9 cellular contexts compared by ENCODE assay signal in the genomic region with DNA sequence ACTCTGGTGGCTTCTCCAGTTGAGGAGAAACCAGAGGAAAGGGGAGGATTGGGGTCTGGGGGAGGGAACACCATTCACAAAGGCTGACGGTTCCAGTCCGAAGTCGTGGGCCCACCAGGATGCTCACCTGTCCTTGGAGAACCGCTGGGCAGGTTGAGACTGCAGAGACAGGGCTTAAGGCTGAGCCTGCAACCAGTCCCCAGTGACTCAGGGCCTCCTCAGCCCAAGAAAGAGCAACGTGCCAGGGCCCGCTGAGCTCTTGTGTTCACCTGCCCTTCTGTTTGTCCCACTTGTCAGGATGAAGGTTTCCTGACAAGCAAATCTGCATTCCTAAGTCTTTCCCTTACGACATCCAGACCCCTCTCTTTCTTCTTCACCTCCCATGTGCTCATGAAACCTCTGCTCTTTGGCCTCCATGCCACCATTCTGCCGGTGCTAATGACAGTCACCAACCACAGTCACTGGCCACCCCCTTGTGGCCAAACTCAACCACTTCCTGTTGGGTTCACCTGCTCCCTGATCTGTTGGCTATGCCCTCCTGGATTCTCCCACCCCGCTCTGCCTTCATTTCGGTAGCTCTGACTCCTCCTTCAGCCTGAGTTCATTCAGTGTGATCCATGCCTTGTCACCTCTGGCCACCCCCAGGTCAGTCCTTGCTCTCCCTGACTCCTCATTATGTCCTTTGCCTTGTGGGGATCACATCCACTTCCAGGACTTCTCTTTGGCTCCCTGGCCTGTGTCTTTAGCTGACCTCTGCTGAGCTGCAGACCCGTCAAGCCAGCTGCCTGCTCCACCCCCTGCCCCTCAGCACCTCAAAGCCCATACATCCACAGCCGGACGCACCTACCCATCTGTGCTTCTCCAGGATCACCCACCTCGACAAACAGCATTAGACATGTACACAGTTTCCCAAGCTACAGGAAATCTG. TPM values are rescaled to one million over a fixed set of nuclear protein-coding genes. Genes with fewer than 3 reads are reported as not detected.
DNase-seq lines count a peak whose midpoint lies in the region; ATAC-seq and TF ChIP-seq lines count a peak whose summit lies in the region.
"Had no signal": no experiment of that assay in that cellular context is flagged by ENCODE, and none has a peak within 500 bp of the region (broad histone marks: within the 10 kb centered on the region; RNA-seq: fewer than 3 reads in every experiment).

No MANE protein-coding gene starts in this region.

- H3K4me1 ChIP-seq in BLaER1 (peaks cover 84% of the 10 kb centered on the region), Karpas-422 (ENCODE audit: low read length) (no peaks in the 10 kb centered on the region)

- H3K36me3 ChIP-seq in BLaER1: no peaks in the 10 kb centered on the region
- no peaks in the 10 kb centered on the region for H3K36me3 ChIP-seq in Karpas-422 (ENCODE audit: insufficient read depth, low read length)

- H3K9ac ChIP-seq in BLaER1 (no peak overlapping the region), Karpas-422 (ENCODE audit: low read length) (no peak overlapping the region)

- no peak for TF ChIP-seq POLR2A in erythroblast (IDR thresholded peaks at IDR 0.05; ENCODE audit: low read length)

- peak; percentile 69 for DNase-seq in Karpas-422
- DNase-seq in erythroblast (lab: John Stamatoyannopoulos, UW): peak; percentile 30
- no peak for DNase-seq in SKM-1 (lab: John Stamatoyannopoulos, UW; ENCODE audit: unreplicated experiment)
- DNase-seq in T-helper 2 cell: no peak
- DNase-seq in globus pallidus (ENCODE audit: low spot score): no peak
- DNase-seq in SKM-1 treated with dmso at 0.1 percent for 144 hours (lab: John Stamatoyannopoulos, UW; ENCODE audit: unreplicated experiment): no peak

- H3K27me3 ChIP-seq in BLaER1 (peaks cover 4% of the 10 kb centered on the region; the same call in 1 of the 2 replicates), Karpas-422 (ENCODE audit: low read length) (no peaks in the 10 kb centered on the region)

- H3K27ac ChIP-seq in BLaER1 (no peak overlapping the region), Karpas-422 (ENCODE audit: low read length) (no peak overlapping the region)

- H3K4me2 ChIP-seq in BLaER1 (peak overlapping the region; percentile 91), Karpas-422 (ENCODE audit: low read depth, low read length, poor library complexity, severe bottlenecking) (no peak overlapping the region)

- no peak overlapping the region for H3K4me3 ChIP-seq in BLaER1
- H3K4me3 ChIP-seq in Karpas-422 (ENCODE audit: low read length): no peak overlapping the region

- H3K79me2 ChIP-seq in Karpas-422 (ENCODE audit: low read length): no peaks in the 10 kb centered on the region

- ATAC-seq in GM18868 (IDR thresholded peaks at IDR 0.05; ENCODE audit: unreplicated experiment): peak; percentile 71
- ATAC-seq: naive thymus-derived CD8-positive, alpha-beta T cell had no signal

- H3K9me3 ChIP-seq in BLaER1 (no peaks in the 10 kb centered on the region), Karpas-422 (ENCODE audit: low read length) (no peaks in the 10 kb centered on the region)

- no peaks in the 10 kb centered on the region for H3K9me2 ChIP-seq in Karpas-422 (replicated peaks; ENCODE audit: insufficient read depth, low read length)

- H4K20me1 ChIP-seq in BLaER1: no peaks in the 10 kb centered on the region
- H4K20me1 ChIP-seq in Karpas-422 (ENCODE audit: insufficient read depth, low read depth, low read length): no peaks in the 10 kb centered on the region; the same call in 1 of the 2 replicates

- no peak overlapping the region for H2AFZ ChIP-seq in Karpas-422 (ENCODE audit: low read length)

RNA-seq across cellular contexts. Expression of gene EMX1, which starts 17.6 kb away (rescaled TPM):
- total RNA-seq in Karpas-422 (2014; rRNA removed; shearing (Covaris generic); ENCODE audit: low replicate concordance): not detected in 2 replicates
- total RNA-seq: naive thymus-derived CD8-positive, alpha-beta T cell had no signal

RNA-seq across cellular contexts. Expression of gene SPR, which starts 47.7 kb away (rescaled TPM):
- 1.6 TPM in 1 of 2 replicates, not detected in the other for total RNA-seq in Karpas-422 (2014; rRNA removed; shearing (Covaris generic); ENCODE audit: low replicate concordance)

Comparison
In these comparisons a context has a peak if more than half of its experiments do, and no peak if none do; other contexts are left out.
1. DNase-seq: peak in Karpas-422 (single experiment) and erythroblast (2 of 2); none in SKM-1 (single experiment), T-helper 2 cell (0 of 5), globus pallidus (single experiment) and SKM-1 treated with dmso at 0.1 percent for 144 hours (single experiment).